ENCODE assay signal across 20 cellular contexts in the genomic region with DNA sequence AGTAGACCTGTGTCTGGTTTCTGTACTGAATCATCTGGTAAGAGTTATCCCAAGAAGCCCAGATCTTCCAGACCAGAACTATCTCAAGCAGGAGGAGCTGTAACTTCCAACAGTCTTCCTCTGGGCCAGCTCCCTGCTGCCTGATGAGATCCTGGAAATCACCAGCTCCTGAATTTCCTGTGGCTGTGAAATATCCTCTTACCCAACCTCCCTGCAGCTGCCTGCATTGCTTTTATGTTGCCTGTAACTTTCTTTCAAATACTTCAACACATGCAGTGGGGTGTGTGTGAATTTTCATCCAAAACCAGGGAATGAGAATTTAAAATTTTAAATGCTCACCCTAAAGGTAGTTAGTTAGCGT.
A peak's percentile ranks its signal among the peaks of the same experiment; 100 is the strongest.
DNase-seq lines count a peak whose midpoint lies in the region; ATAC-seq and TF ChIP-seq lines count a peak whose summit lies in the region.
"Had no signal": no experiment of that assay in that cellular context is flagged by ENCODE, and none has a peak within 500 bp of the region (broad histone marks: within the 10 kb centered on the region; RNA-seq: fewer than 3 reads in every experiment).

No MANE protein-coding gene starts in this region.

- DNase-seq in GM04504 (ENCODE audit: low read depth) (peak; percentile 31), adipocyte (ENCODE audit: low read depth) (peak; percentile 66), foreskin fibroblast (peak; percentile 32 to 41), myocyte (ENCODE audit: low read depth) (peak; percentile 47), NCI-H1048 (lab: John Stamatoyannopoulos, UW) (no peak), NCI-H446 treated with DMSO at 0.1 percent for 48 hours (lab: John Stamatoyannopoulos, UW) (no peak)
- DNase-seq: activated CD4-positive, alpha-beta T cell treated with anti-CD3 and anti-CD28 coated beads, Interleukin-2, amount 50 U/mL, for 48 hours; activated gamma-delta T cell; DMS79; Kasumi-1; natural killer cell; NCI-H1105 treated with DMSO at 0.1 percent for 48 hours; NCI-H446; right lobe of liver; stomach; transverse colon had no signal

- no peak for TF ChIP-seq CTCF in foreskin fibroblast (IDR thresholded peaks at IDR 0.05; ENCODE audit: low read depth, low read length)

- peaks cover 12% of the 10 kb centered on the region for H3K4me1 ChIP-seq in adipocyte (ENCODE audit: control insufficient read depth, insufficient read depth, low read length)
- H3K4me1 ChIP-seq: breast epithelium, parathyroid adenoma, right lobe of liver had no signal

- H3K36me3 ChIP-seq in adipocyte (ENCODE audit: control insufficient read depth, insufficient read depth, low read length, severe bottlenecking), result no peaks in the 10 kb centered on the region
- H3K36me3 ChIP-seq: breast epithelium, right lobe of liver, stomach, transverse colon had no signal

- H3K27me3 ChIP-seq in adipocyte (replicated peaks; ENCODE audit: control insufficient read depth, insufficient read depth, low read length), result no peaks in the 10 kb centered on the region
- H3K27me3 ChIP-seq: breast epithelium, right lobe of liver, stomach, transverse colon had no signal

- H3K4me3 ChIP-seq in adipocyte (ENCODE audit: low read length) (no peak overlapping the region), foreskin fibroblast (ENCODE audit: low read depth in 1 of 2, low read length in 2 of 2) (no peak overlapping the region)
- H3K4me3 ChIP-seq: breast epithelium, right lobe of liver, stomach, transverse colon had no signal

- ATAC-seq in HG02763 (IDR thresholded peaks at IDR 0.05; ENCODE audit: unreplicated experiment) (no peak), GM21619 (IDR thresholded peaks at IDR 0.05; ENCODE audit: unreplicated experiment) (no peak)
- ATAC-seq: natural killer cell, right lobe of liver had no signal

- H3K9ac ChIP-seq in adipocyte (ENCODE audit: low read length), result no peak overlapping the region
- H3K9ac ChIP-seq: parathyroid adenoma had no signal

- no peaks in the 10 kb centered on the region for H3K9me3 ChIP-seq in adipocyte (ENCODE audit: control insufficient read depth, low read length)
- H3K9me3 ChIP-seq: breast epithelium, right lobe of liver, stomach, transverse colon had no signal

Comparison
In these comparisons a context has a peak if more than half of its experiments do, and no peak if none do; other contexts are left out.
1. DNase-seq: peak in GM04504 (single experiment), adipocyte (single experiment), foreskin fibroblast (2 of 2) and myocyte (single experiment); none in NCI-H1048 (single experiment) and NCI-H446 treated with DMSO at 0.1 percent for 48 hours (single experiment).